Comparison of ENCODE assay signal across 18 cellular contexts in genomic region chr18:7071600-7071999, GRCh38. TPM values are rescaled to one million over a fixed set of nuclear protein-coding genes. Genes with fewer than 3 reads are reported as not detected.
DNase-seq lines count a peak whose midpoint lies in the region; ATAC-seq, FAIRE-seq and TF ChIP-seq lines count a peak whose summit lies in the region.
"Had no signal": no experiment of that assay in that cellular context is flagged by ENCODE, and none has a peak within 500 bp of the region (broad histone marks: within the 10 kb centered on the region; RNA-seq: fewer than 3 reads in every experiment).

No MANE protein-coding gene starts in this region.

- no peak for ATAC-seq in GM19452 (IDR thresholded peaks at IDR 0.05; ENCODE audit: unreplicated experiment)
- ATAC-seq: GM23338, HCT116, HepG2 had no signal

- no peaks in the 10 kb centered on the region for H3K27me3 ChIP-seq in transverse colon
- H3K27me3 ChIP-seq: BLaER1 had no signal

- no peak for TF ChIP-seq CTCF in D721Med (IDR thresholded peaks at IDR 0.05; ENCODE audit: insufficient read depth, missing control alignments)
- TF ChIP-seq CTCF in retinal pigment epithelial cell (conservative IDR thresholded peaks at IDR 0.05; ENCODE audit: low read depth, low read length): no peak
- no peak for TF ChIP-seq CTCF in lower leg skin (IDR thresholded peaks at IDR 0.05)
- no peak for TF ChIP-seq CTCF in transverse colon (IDR thresholded peaks at IDR 0.05)

- H3K4me3 ChIP-seq in retinal pigment epithelial cell (ENCODE audit: low read length) (no peak overlapping the region), lower leg skin (ENCODE audit: low read depth, poor library complexity, severe bottlenecking) (no peak overlapping the region), transverse colon (no peak overlapping the region)
- H3K4me3 ChIP-seq: BLaER1, GM23338 had no signal

- 68 to 85% methylated on average over 2 of the region's 2 CpGs for WGBS in lower leg skin, 2 donors
- WGBS in transverse colon (ENCODE audit: low coverage in 1 of 2), 2 donors: 65 to 81% methylated on average over 2 of the region's 2 CpGs

- H3K4me1 ChIP-seq in transverse colon: no peaks in the 10 kb centered on the region
- H3K4me1 ChIP-seq: BLaER1 had no signal

- no peak for TF ChIP-seq EP300 in transverse colon (IDR thresholded peaks at IDR 0.05; ENCODE audit: low read depth)

- DNase-seq in D721Med (ENCODE audit: insufficient read length, low spot score) (no peak), NCI-H748 (lab: John Stamatoyannopoulos, UW; ENCODE audit: unreplicated experiment) (peak; percentile 46), amniotic epithelial cell (ENCODE audit: low read depth) (peak; percentile 20), retinal pigment epithelial cell (ENCODE audit: low read depth) (peak; percentile 81), lower leg skin (ENCODE audit: low spot score in 2 of 2) (no peak), transverse colon (no peak)
- DNase-seq: 8988T; CD4-positive, alpha-beta memory T cell; DMS79 treated with DMSO at 0.1 percent for 48 hours; GF-D8; HFFc6 had no signal

- TF ChIP-seq POLR2A in lower leg skin (IDR thresholded peaks at IDR 0.05) (no peak), transverse colon (IDR thresholded peaks at IDR 0.05) (no peak)

- in situ Hi-C loops in transverse colon (cut with MboI; ENCODE audit: low pct_ligation_motif_present in 1 of 4, low pct_unique_long_range_greater_than_20kb in 1 of 4, low sequenced_read_pairs in 3 of 4): no loop called here

- peak; percentile 99 for FAIRE-seq in D721Med (lab: Jason Lieb, UNC)
- FAIRE-seq: H54, HepG2 had no signal

- H3K36me3 ChIP-seq in transverse colon: no peaks in the 10 kb centered on the region
- H3K36me3 ChIP-seq: BLaER1 had no signal

- no peaks in the 10 kb centered on the region for H3K9me3 ChIP-seq in transverse colon
- H3K9me3 ChIP-seq: BLaER1 had no signal

- intact Hi-C loops in lower leg skin (cut with DNase I; ENCODE audit: low total_unique reads): no loop called here
- intact Hi-C loops in transverse colon (cut with DNase I; ENCODE audit: low total_unique reads): no loop called here

- no peak overlapping the region for H3K27ac ChIP-seq in transverse colon
- H3K27ac ChIP-seq: BLaER1 had no signal

RNA-seq across cellular contexts. Expression of gene LAMA1, which starts 46.0 kb away (rescaled TPM):
- 1 to 10 TPM in 1 of 4 donors, under 1 TPM in 3; 0.17 to 1.7 (median 0.61) TPM for total RNA-seq in lower leg skin
- 1 to 10 TPM in 2 of 4 donors, under 1 TPM in 1, not detected in 1; 0.48 to 2.9 (median 2.6) TPM for total RNA-seq in transverse colon
- total RNA-seq: A673; CD4-positive, alpha-beta memory T cell had no signal

Comparison
In these comparisons a context has a peak if more than half of its experiments do, and no peak if none do; other contexts are left out.
1. DNase-seq: peak in NCI-H748 (single experiment), amniotic epithelial cell (single experiment) and retinal pigment epithelial cell (single experiment); none in D721Med (single experiment), lower leg skin (0 of 2) and transverse colon (single experiment).